Comparison of ENCODE assay signal across 13 cellular contexts in the genomic region with DNA sequence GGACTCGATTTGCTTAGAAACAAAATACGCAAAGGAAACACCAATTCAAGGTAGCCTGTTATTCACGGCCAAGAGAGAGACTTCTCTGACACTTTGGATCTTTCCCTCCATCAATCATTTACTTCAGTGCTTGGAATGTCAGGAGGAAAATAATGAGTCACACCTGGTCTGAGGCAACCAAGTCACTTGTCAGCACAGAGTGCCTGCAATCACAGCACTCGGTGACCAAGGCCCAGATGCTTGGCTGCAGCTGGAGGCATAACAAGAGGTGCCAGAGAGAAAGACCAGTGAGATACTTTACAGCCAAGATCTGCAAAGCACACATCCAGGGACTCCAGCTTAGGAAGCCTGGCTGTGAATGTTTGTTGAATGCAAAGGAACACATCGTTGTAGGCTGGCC. TPM values are rescaled to one million over a fixed set of nuclear protein-coding genes. Genes with fewer than 3 reads are reported as not detected.
DNase-seq lines count a peak whose midpoint lies in the region; ATAC-seq, FAIRE-seq and TF ChIP-seq lines count a peak whose summit lies in the region.
"Had no signal": no experiment of that assay in that cellular context is flagged by ENCODE, and none has a peak within 500 bp of the region (broad histone marks: within the 10 kb centered on the region; RNA-seq: fewer than 3 reads in every experiment).

No MANE protein-coding gene starts in this region.

- no peak overlapping the region for H2BK12ac ChIP-seq in neuronal stem cell (ENCODE audit: low read length)

- no peaks in the 10 kb centered on the region for H3K36me3 ChIP-seq in neuronal stem cell (replicated peaks in 1 of 2; ENCODE audit: control insufficient read depth in 2 of 2, insufficient read depth in 2 of 2, low read length in 2 of 2)

- no peak overlapping the region for H2AK5ac ChIP-seq in neuronal stem cell (ENCODE audit: low read depth, low read length)

- no CpG with 5 or more reads among the region's 5 CpGs for WGBS in neuronal stem cell (ENCODE audit: extremely low coverage in 2 of 2, insufficient read length in 2 of 2, insufficient replicate concordance in 1 of 2), 2 donors

- no peak overlapping the region for H3K23ac ChIP-seq in neuronal stem cell (ENCODE audit: low read depth, low read length, poor library complexity)

- no peak overlapping the region for H3K4ac ChIP-seq in neuronal stem cell (ENCODE audit: low read length)

- no peak overlapping the region for H3K4me3 ChIP-seq in AG10803 (ENCODE audit: low read length)
- no peak overlapping the region for H3K4me3 ChIP-seq in neuronal stem cell (ENCODE audit: low read length in 2 of 2)

- no peak overlapping the region for H3K14ac ChIP-seq in neuronal stem cell (ENCODE audit: low read length)

- H3K27ac ChIP-seq in foreskin keratinocyte (no peak overlapping the region), neuronal stem cell (replicated peaks; ENCODE audit: low read length) (no peak overlapping the region)
- H3K27ac ChIP-seq: HL-60, parathyroid adenoma had no signal

- no peak for TF ChIP-seq POLR2A in erythroblast (IDR thresholded peaks at IDR 0.05; ENCODE audit: low read length)

- H2BK120ac ChIP-seq in neuronal stem cell (ENCODE audit: low read depth, low read length): no peak overlapping the region

- no peak overlapping the region for H3K9ac ChIP-seq in neuronal stem cell (ENCODE audit: low read depth, low read length, poor library complexity)
- H3K9ac ChIP-seq: parathyroid adenoma had no signal

- no peak overlapping the region for H2AFZ ChIP-seq in neuronal stem cell (ENCODE audit: low read length)
- H2AFZ ChIP-seq: parathyroid adenoma had no signal

- H3K4me2 ChIP-seq in neuronal stem cell (ENCODE audit: insufficient read depth, low read length, poor library complexity, severe bottlenecking): no peak overlapping the region

- no peak overlapping the region for H2BK15ac ChIP-seq in neuronal stem cell (ENCODE audit: low read length)

- DNase-seq in AG10803 (ENCODE audit: low read depth): peak; percentile 47
- DNase-seq in RCC 7860 (ENCODE audit: low spot score): peak; percentile 91
- peak in 1 of 2 donors; percentile 56 for DNase-seq in foreskin keratinocyte
- no peak for DNase-seq in neuronal stem cell (ENCODE audit: low spot score)
- DNase-seq in erythroblast (lab: John Stamatoyannopoulos, UW): no peak
- DNase-seq in GM19238 (ENCODE audit: insufficient read length, low spot score): no peak
- DNase-seq: activated CD4-positive, alpha-beta T cell treated with anti-CD3 and anti-CD28 coated beads for 36 hours; NCI-H526 treated with DMSO at 0.1 percent for 48 hours; substantia nigra had no signal

- no peak overlapping the region for H2BK5ac ChIP-seq in neuronal stem cell (ENCODE audit: low read length)

- H4K8ac ChIP-seq in neuronal stem cell (ENCODE audit: low read depth, low read length): peak overlapping the region; percentile 55

- FAIRE-seq in RCC 7860 (lab: Jason Lieb, UNC): peak; percentile 92

- peak; percentile 47 for ATAC-seq in foreskin keratinocyte
- no peak for ATAC-seq in HG03521 (IDR thresholded peaks at IDR 0.05; ENCODE audit: unreplicated experiment)
- no peak for ATAC-seq in GM21390 (IDR thresholded peaks at IDR 0.05; ENCODE audit: unreplicated experiment)
- ATAC-seq: activated CD4-positive, alpha-beta T cell treated with anti-CD3 and anti-CD28 coated beads for 36 hours had no signal

- H3K4me1 ChIP-seq in foreskin keratinocyte (no peaks in the 10 kb centered on the region), neuronal stem cell (ENCODE audit: control insufficient read depth in 2 of 2, insufficient read depth in 1 of 2, low read depth in 1 of 2, low read length in 2 of 2) (peaks cover 0 to 9% of the 10 kb centered on the region in 2 donors)
- H3K4me1 ChIP-seq: parathyroid adenoma had no signal

- TF ChIP-seq CTCF in AG10803 (conservative IDR thresholded peaks at IDR 0.05; ENCODE audit: low read length) (no peak), foreskin keratinocyte (conservative IDR thresholded peaks at IDR 0.05) (no peak)

- H4K91ac ChIP-seq in neuronal stem cell (ENCODE audit: low read depth, low read length, poor library complexity): no peak overlapping the region

- H3K9me3 ChIP-seq in neuronal stem cell (replicated peaks in 1 of 2; ENCODE audit: control insufficient read depth in 2 of 2, insufficient read depth in 1 of 2, low read depth in 1 of 2, low read length in 2 of 2): no peaks in the 10 kb centered on the region

- no peaks in the 10 kb centered on the region for H3K79me1 ChIP-seq in neuronal stem cell (ENCODE audit: low read depth, low read length)

- no peak overlapping the region for H3K18ac ChIP-seq in neuronal stem cell (ENCODE audit: low read length)

- H3K27me3 ChIP-seq in foreskin keratinocyte (no peaks in the 10 kb centered on the region), neuronal stem cell (ENCODE audit: control insufficient read depth in 3 of 3, insufficient read depth in 3 of 3, low read depth in 1 of 3, low read length in 3 of 3) (no peaks in the 10 kb centered on the region)

RNA-seq across cellular contexts. Expression of a gene that starts 34.0 kb away (rescaled TPM):
- 15.6 and 16.6 TPM in 2 replicates for total RNA-seq in foreskin keratinocyte
- 14.3 and 16.6 TPM in 2 replicates for polyA plus RNA-seq in foreskin keratinocyte
- polyA plus RNA-seq in neuronal stem cell (2013, experiment 1 of 2): 13.3 TPM
- 13.2 TPM for polyA plus RNA-seq in neuronal stem cell (2013, experiment 2 of 2)

RNA-seq across cellular contexts. Expression of a gene that starts 52.2 kb away (rescaled TPM):
- total RNA-seq in foreskin keratinocyte: 52.7 and 58.4 TPM in 2 replicates
- 9.7 and 10.5 TPM in 2 replicates for polyA plus RNA-seq in foreskin keratinocyte
- 12.5 TPM for polyA plus RNA-seq in neuronal stem cell (2013, experiment 1 of 2)
- polyA plus RNA-seq in neuronal stem cell (2013, experiment 2 of 2): 14.1 TPM

Comparison
In these comparisons a context has a peak if more than half of its experiments do, and no peak if none do; other contexts are left out.
1. DNase-seq: peak in AG10803 (single experiment) and RCC 7860 (single experiment); none in neuronal stem cell (single experiment), erythroblast (0 of 2) and GM19238 (single experiment).